ENCODE assay signal across 18 cellular contexts in the genomic region with DNA sequence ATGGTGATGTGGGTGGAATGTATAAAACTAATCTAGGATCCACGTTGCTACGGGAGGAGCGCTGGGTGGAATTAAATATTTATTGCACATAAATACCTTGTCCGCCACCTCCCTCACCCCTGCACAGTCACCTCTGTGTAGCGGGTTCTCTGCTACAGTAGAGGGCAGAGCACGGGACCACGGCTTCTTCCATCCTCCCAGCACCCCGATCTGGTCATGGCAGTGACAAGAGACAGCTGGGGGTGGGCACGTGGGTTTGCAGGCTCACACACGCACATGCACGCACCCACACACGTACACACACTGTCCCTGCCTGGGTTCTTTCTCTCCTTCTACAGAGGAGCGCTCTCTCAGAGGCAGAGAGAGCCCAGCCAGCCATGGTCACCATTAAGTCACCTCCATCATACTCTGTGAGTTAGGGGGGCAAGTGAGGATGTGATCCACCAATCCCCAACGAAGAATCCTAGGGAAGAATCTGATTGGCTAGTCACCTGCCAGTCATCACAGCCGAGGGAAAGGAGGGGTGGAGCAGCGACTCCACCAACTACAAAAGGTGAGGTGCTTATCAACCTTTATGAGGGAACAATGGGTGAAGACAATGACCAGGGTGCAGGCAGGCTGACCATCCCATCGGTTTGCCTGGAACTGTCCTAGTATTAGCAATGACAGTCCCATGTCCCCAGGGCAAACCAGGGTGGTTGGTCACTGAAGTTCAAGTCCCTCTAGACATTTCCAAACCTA. TPM values are rescaled to one million over a fixed set of nuclear protein-coding genes. Genes with fewer than 3 reads are reported as not detected.
DNase-seq lines count a peak whose midpoint lies in the region; ATAC-seq and TF ChIP-seq lines count a peak whose summit lies in the region.
"Had no signal": no experiment of that assay in that cellular context is flagged by ENCODE, and none has a peak within 500 bp of the region (broad histone marks: within the 10 kb centered on the region; RNA-seq: fewer than 3 reads in every experiment).

No MANE protein-coding gene starts in this region.

- H3K36me3 Mint-ChIP-seq in activated B cell treated with CpG ODN at 0.5 μM for 24 hours (ENCODE audit: low read depth) = no peaks in the 10 kb centered on the region

- ATAC-seq in Right ventricle myocardium superior (ENCODE audit: poor library complexity) (no peak), heart right ventricle (no peak), activated B cell treated with CpG ODN at 0.5 μM for 24 hours (ENCODE audit: low read depth) (peak; percentile 10), HG03565 (IDR thresholded peaks at IDR 0.05; ENCODE audit: unreplicated experiment) (no peak), HG03135 (IDR thresholded peaks at IDR 0.05; ENCODE audit: unreplicated experiment) (no peak)

- POLR2A ChIA-PET in activated B cell treated with CpG ODN at 0.5 μM for 24 hours (lab: Charles Lee) = no interaction called here

- WGBS in heart right ventricle, 2 donors = 86 to 87% methylated on average over 17 of the region's 17 CpGs
- WGBS in mammary epithelial cell (ENCODE audit: low coverage, missing lambda C conversion rate) = 33% methylated on average over 17 of the region's 17 CpGs

- H2AFZ ChIP-seq in mammary epithelial cell (ENCODE audit: low read depth, low read length) = no peak overlapping the region

- H3K36me3 ChIP-seq in heart right ventricle (no peaks in the 10 kb centered on the region), H7 (replicated peaks; ENCODE audit: control insufficient read depth, insufficient read depth, low read length) (no peaks in the 10 kb centered on the region), mammary epithelial cell (ENCODE audit: insufficient read depth, low read length) (no peaks in the 10 kb centered on the region)
- H3K36me3 ChIP-seq: prostate gland, transverse colon had no signal

- H3K4me3 ChIP-seq in heart right ventricle (no peak overlapping the region), H7 (ENCODE audit: insufficient read depth, low read depth, low read length) (no peak overlapping the region), mammary epithelial cell (replicated peaks in 1 of 3; ENCODE audit: insufficient read depth in 1 of 3, low read depth in 2 of 3, low read length in 3 of 3) (no peak overlapping the region)
- H3K4me3 ChIP-seq: prostate gland, transverse colon had no signal

- CTCF ChIA-PET in activated B cell treated with CpG ODN at 0.5 μM for 24 hours (lab: Charles Lee) = no interaction called here
- CTCF ChIA-PET in mammary epithelial cell (lab: Charles Lee; ENCODE audit: low non-redundant PET) = no interaction called here

- H3K27me3 Mint-ChIP-seq in activated B cell treated with CpG ODN at 0.5 μM for 24 hours = peaks cover 34% of the 10 kb centered on the region

- H3K4me1 ChIP-seq in heart right ventricle (peaks cover 0 to 67% (median 0%) of the 10 kb centered on the region in 9 donors), mammary epithelial cell (ENCODE audit: insufficient read depth, low read length) (no peaks in the 10 kb centered on the region)
- H3K4me1 ChIP-seq: prostate gland, transverse colon had no signal

- TF ChIP-seq CTCF in heart right ventricle (IDR thresholded peaks at IDR 0.05) (no peak), activated B cell treated with CpG ODN at 0.5 μM for 24 hours (IDR thresholded peaks at IDR 0.05) (no peak), mammary epithelial cell (conservative IDR thresholded peaks at IDR 0.05 in 1 of 2, IDR thresholded peaks at IDR 0.05 in 1 of 2; ENCODE audit: extremely low read depth in 1 of 2, insufficient read depth in 1 of 2, low read depth in 1 of 2, low read length in 2 of 2) (no peak)

- in situ Hi-C loops in mammary epithelial cell (cut with MboI; ENCODE audit: low sequenced_read_pairs in 2 of 2) = no loop called here

- BruUV-seq in mammary epithelial cell (replicated peaks; lab: Mats Ljungman, UMichigan) = no TSS peak

- no peaks in the 10 kb centered on the region for H3K9me3 ChIP-seq in heart right ventricle
- H3K9me3 ChIP-seq in mammary epithelial cell (replicated peaks; ENCODE audit: insufficient read depth, low read length) = peaks cover 40% of the 10 kb centered on the region
- H3K9me3 ChIP-seq: prostate gland, transverse colon had no signal

- no peak overlapping the region for H3K4me2 ChIP-seq in mammary epithelial cell (ENCODE audit: insufficient read depth, low read depth, low read length)

- H3K27ac ChIP-seq in heart right ventricle (peak overlapping the region in 1 of 10 donors; percentile 75), mammary epithelial cell (ENCODE audit: insufficient read depth, low read depth, low read length) (no peak overlapping the region)
- H3K27ac ChIP-seq: prostate gland had no signal

- no peak overlapping the region for H3K9ac ChIP-seq in mammary epithelial cell (ENCODE audit: insufficient read depth, low read length)

- H3K9me3 Mint-ChIP-seq in activated B cell treated with CpG ODN at 0.5 μM for 24 hours = peaks cover 2% of the 10 kb centered on the region

- no peaks in the 10 kb centered on the region for H4K20me1 ChIP-seq in mammary epithelial cell (ENCODE audit: insufficient read depth, low read length)

- dilution Hi-C loops in mammary epithelial cell (cut with HindIII; ENCODE audit: low sequenced_read_pairs) = loop anchor here (5.0 kb wide), 3 partner anchors 46 to 86 kb away; no protein-coding TSS in a partner anchor

- DNase-seq in Right ventricle myocardium superior (peak; percentile 22), heart right ventricle (no peak), H7 (peak; percentile 77), activated B cell treated with CpG ODN at 0.5 μM for 24 hours (no peak), posterior vena cava (ENCODE audit: low spot score) (peak; percentile 75), mammary epithelial cell (no peak)
- DNase-seq: activated CD4-positive, alpha-beta T cell treated with anti-CD3 and anti-CD28 coated beads, Interleukin-2, amount 50 U/mL, for 1 hour; COR-L47; dermis blood vessel endothelial cell; IMR-90; midbrain; NCI-H1105 treated with DMSO at 0.1 percent for 48 hours; NCI-H446 treated with DMSO at 0.1 percent for 48 hours had no signal

- H3K27ac Mint-ChIP-seq in activated B cell treated with CpG ODN at 0.5 μM for 24 hours = peak overlapping the region; percentile 46

- no peaks in the 10 kb centered on the region for H3K79me2 ChIP-seq in mammary epithelial cell (ENCODE audit: insufficient read depth, low read length)

- H3K4me3 Mint-ChIP-seq in activated B cell treated with CpG ODN at 0.5 μM for 24 hours = peak overlapping the region; percentile 53

- H3K27me3 ChIP-seq in heart right ventricle = peaks cover 0 to 37% (median 13%) of the 10 kb centered on the region in 7 donors
- H3K27me3 ChIP-seq in H7 (ENCODE audit: control insufficient read depth, insufficient read depth, low read length) = no peaks in the 10 kb centered on the region
- H3K27me3 ChIP-seq in mammary epithelial cell (ENCODE audit: insufficient read depth, low read length) = no peaks in the 10 kb centered on the region

- intact Hi-C loops in Right ventricle myocardium superior (cut with DNase I) (no loop called here), heart right ventricle (cut with DNase I) (loop anchor here in 1 of 10 donors (10.0 kb wide), 1 partner anchor 79 kb away; no protein-coding TSS in a partner anchor), activated B cell treated with CpG ODN at 0.5 μM for 24 hours (cut with micrococcal nuclease) (loop anchor here (10.0 kb wide), 1 partner anchor 771 kb away; a partner anchor contains a TSS), posterior vena cava (cut with DNase I) (no loop called here), mammary epithelial cell (cut with micrococcal nuclease) (no loop called here)

- H3K4me1 Mint-ChIP-seq in activated B cell treated with CpG ODN at 0.5 μM for 24 hours = peaks cover 62% of the 10 kb centered on the region

RNA-seq across cellular contexts. Expression of a gene that starts 18.5 kb away (rescaled TPM):
- 4.0 TPM for total RNA-seq in Right ventricle myocardium superior
- total RNA-seq in heart right ventricle = 10 to 100 TPM in 1 of 10 donors, 1 to 10 TPM in 8, under 1 TPM in 1; 0.97 to 64.7 (median 2.8) TPM
- 1 to 10 TPM; 1.5 to 2.1 TPM for polyA plus RNA-seq in heart right ventricle
- not detected in 2 replicates for total RNA-seq in H7 (2014; rRNA removed; shearing (Covaris generic))
- 0.44 and 0.83 TPM in 2 replicates for total RNA-seq in activated B cell treated with CpG ODN at 0.5 μM for 24 hours
- total RNA-seq in posterior vena cava = 10 to 100 TPM in 1 of 2 donors, 1 to 10 TPM in 1; 7.1 to 16.5 TPM
- not detected for total RNA-seq in mammary epithelial cell
- not detected for polyA plus RNA-seq in mammary epithelial cell
- polyA minus RNA-seq in mammary epithelial cell = not detected
- total RNA-seq: dermis blood vessel endothelial cell, IMR-90 had no signal
- polyA plus RNA-seq: IMR-90 had no signal

RNA-seq across cellular contexts. Expression of a gene that starts 55.6 kb away (rescaled TPM):
- total RNA-seq in Right ventricle myocardium superior (0.30 TPM), heart right ventricle (under 1 TPM in 3 of 10 donors, not detected in 7; 0.25 to 0.46 (median 0.26) TPM), activated B cell treated with CpG ODN at 0.5 μM for 24 hours (not detected in 2 replicates), posterior vena cava (not detected), mammary epithelial cell (not detected)
- polyA plus RNA-seq in heart right ventricle (under 1 TPM; 0.19 to 0.44 TPM), mammary epithelial cell (not detected)
- not detected in 2 replicates for total RNA-seq in H7 (2014; rRNA removed; shearing (Covaris generic))
- polyA minus RNA-seq in mammary epithelial cell = not detected
- total RNA-seq: dermis blood vessel endothelial cell, IMR-90, transverse colon had no signal
- polyA plus RNA-seq: aorta, IMR-90 had no signal

Comparison
In these comparisons a context has a peak if more than half of its experiments do, and no peak if none do; other contexts are left out.
1. DNase-seq: peak in Right ventricle myocardium superior (single experiment), H7 (single experiment) and posterior vena cava (single experiment); none in heart right ventricle (0 of 2), activated B cell treated with CpG ODN at 0.5 μM for 24 hours (single experiment) and mammary epithelial cell (single experiment).